ENCODE assay signal across 34 cellular contexts in genomic region chr10:105506258-105506657, GRCh38.
"Had no signal": no experiment of that assay in that cellular context is flagged by ENCODE, and none has a peak within 500 bp of the region (broad histone marks: within the 10 kb centered on the region; RNA-seq: fewer than 3 reads in every experiment).

No MANE protein-coding gene starts in this region.

- FAIRE-seq: astrocyte, bronchial epithelial cell, TTC549 had no signal

- H3K9me3 ChIP-seq: adrenal gland had no signal

- H3K36me3 ChIP-seq: adrenal gland, cardiac muscle cell had no signal

- ATAC-seq: activated CD8-positive, alpha-beta T cell treated with anti-CD3 and anti-CD28 coated beads for 36 hours; activated naive CD4-positive, alpha-beta T cell treated with anti-CD3 and anti-CD28 coated beads, Interleukin-2, amount 50 U/mL, for 72 hours; activated T-cell treated with anti-CD3 and anti-CD28 coated beads, Interleukin-2, amount 50 U/mL, for 4 hours; activated T-cell treated with anti-CD3 and anti-CD28 coated beads, Interleukin-2, amount 50 U/mL, for 72 hours; activated T-helper 17 cell treated with anti-CD3 and anti-CD28 coated beads, Interleukin-2, amount 50 U/mL, for 72 hours; T-cell; T-helper 17 cell had no signal

- H3K4me3 ChIP-seq: adrenal gland, cardiac muscle cell had no signal

- DNase-seq: activated B cell treated with CpG ODN at 0.5 μM for 24 hours; activated CD4-positive, alpha-beta memory T cell treated with anti-CD3 and anti-CD28 coated beads for 36 hours; activated CD4-positive, alpha-beta T cell treated with anti-CD3 and anti-CD28 coated beads for 4 hours; activated CD4-positive, alpha-beta T cell treated with anti-CD3 and anti-CD28 coated beads, Interleukin-2, amount 10 ng/mL, durations not matched to agents 24 days and 14 days; activated CD4-positive, alpha-beta T cell treated with anti-CD3 and anti-CD28 coated beads, Interleukin-2, amount 50 U/mL, for 1 hour; activated CD4-positive, alpha-beta T cell treated with anti-CD3 and anti-CD28 coated beads, Interleukin-2, amount 50 U/mL, for 4 hours; activated CD4-positive, CD25-positive, alpha-beta regulatory T cell treated with anti-CD3 and anti-CD28 coated beads, Interleukin-2, amount 50 U/mL, for 72 hours; activated CD8-positive, alpha-beta memory T cell treated with anti-CD3 and anti-CD28 coated beads, Interleukin-2, amount 50 U/mL, for 4 hours; activated CD8-positive, alpha-beta T cell treated with anti-CD3 and anti-CD28 coated beads for 36 hours; activated effector memory CD4-positive, alpha-beta T cell treated with anti-CD3 and anti-CD28 coated beads, Interleukin-2, amount 50 U/mL, for 16 hours; activated gamma-delta T cell treated with Interleukin-2 at 50 U/mL for 16 hours; activated naive CD4-positive, alpha-beta T cell; activated naive CD4-positive, alpha-beta T cell treated with anti-CD3 and anti-CD28 coated beads for 36 hours; activated naive CD4-positive, alpha-beta T cell treated with anti-CD3 and anti-CD28 coated beads, Interleukin-2, amount 50 U/mL, for 16 hours; activated naive CD8-positive, alpha-beta T cell treated with anti-CD3 and anti-CD28 coated beads for 36 hours; activated T-cell treated with anti-CD3 and anti-CD28 coated beads for 4 hours; activated T-cell treated with anti-CD3 and anti-CD28 coated beads, Interleukin-2, amount 50 U/mL, for 1 hour; activated T-cell treated with anti-CD3 and anti-CD28 coated beads, Interleukin-2, amount 50 U/mL, for 4 hours; activated T-cell treated with anti-CD3 and anti-CD28 coated beads, Interleukin-2, amount 50 U/mL, for 72 hours; adrenal gland; amniotic stem cell; aorta; caudate nucleus; cerebellar nuclear complex; T-cell; T-helper 17 cell; T1000 had no signal

- H3K4me1 ChIP-seq: adrenal gland had no signal

- H3K27ac ChIP-seq: adrenal gland, cardiac muscle cell, VCaP had no signal

- H3K27me3 ChIP-seq: adrenal gland, cardiac muscle cell had no signal
